In genomic region chr7:50303082-50303893, GRCh38 we compare ENCODE assay signal across 10 cellular contexts. TPM values are rescaled to one million over a fixed set of nuclear protein-coding genes. Genes with fewer than 3 reads are reported as not detected.
DNase-seq lines count a peak whose midpoint lies in the region; ATAC-seq and TF ChIP-seq lines count a peak whose summit lies in the region.
"Had no signal": no experiment of that assay in that cellular context is flagged by ENCODE, and none has a peak within 500 bp of the region (broad histone marks: within the 10 kb centered on the region; RNA-seq: fewer than 3 reads in every experiment).

No MANE protein-coding gene starts in this region.

- peaks cover 8% of the 10 kb centered on the region for H3K4me1 Mint-ChIP-seq in Calu3 (ENCODE audit: low read depth, unreplicated experiment)
- H3K4me1 Mint-ChIP-seq in nephron: no peaks in the 10 kb centered on the region

- TF ChIP-seq CTCF in Calu3 (IDR thresholded peaks at IDR 0.05; ENCODE audit: unreplicated experiment) (no peak), astrocyte of the cerebellum (IDR thresholded peaks at IDR 0.05; ENCODE audit: low read depth, low read length, missing control alignments) (no peak), nephron (IDR thresholded peaks at IDR 0.05; ENCODE audit: unreplicated experiment in 3 of 3) (no peak)

- peaks cover 92% of the 10 kb centered on the region for H3K27me3 Mint-ChIP-seq in Calu3 (ENCODE audit: unreplicated experiment)
- H3K27me3 Mint-ChIP-seq in nephron (ENCODE audit: low read depth): peaks cover 90% of the 10 kb centered on the region

- intact Hi-C loops in Calu3 (cut with micrococcal nuclease; ENCODE audit: unreplicated experiment): no loop called here

- H3K36me3 Mint-ChIP-seq in Calu3 (ENCODE audit: insufficient read depth, unreplicated experiment) (peaks cover 10% of the 10 kb centered on the region), nephron (ENCODE audit: low read depth) (no peaks in the 10 kb centered on the region)

- H3K9me3 Mint-ChIP-seq in Calu3 (ENCODE audit: low read depth, unreplicated experiment): no peaks in the 10 kb centered on the region
- peaks cover 3% of the 10 kb centered on the region for H3K9me3 Mint-ChIP-seq in nephron

- DNase-seq in Calu3 (no peak), astrocyte of the cerebellum (ENCODE audit: low read depth) (no peak), EL (no peak), HUDEP-2 (lab: John Stamatoyannopoulos, UW; ENCODE audit: unreplicated experiment in 76 of 76) (no peak)
- DNase-seq: NCI-H226 had no signal

- peak; percentile 1 for ATAC-seq in HG03103 (IDR thresholded peaks at IDR 0.05; ENCODE audit: low read depth, unreplicated experiment)
- ATAC-seq in HG02884 (IDR thresholded peaks at IDR 0.05; ENCODE audit: unreplicated experiment): no peak
- ATAC-seq in GM21381 (IDR thresholded peaks at IDR 0.05; ENCODE audit: unreplicated experiment): no peak
- ATAC-seq: sciatic nerve had no signal

- H3K27ac Mint-ChIP-seq in Calu3 (ENCODE audit: unreplicated experiment) (no peak overlapping the region), nephron (no peak overlapping the region)

- CTCF ChIA-PET in Calu3 (lab: Charles Lee): no interaction called here

- H3K4me3 ChIP-seq in astrocyte of the cerebellum (ENCODE audit: low read depth, low read length): peak overlapping the region; percentile 13

- in situ Hi-C loops in astrocyte of the cerebellum (cut with HindIII; ENCODE audit: low sequenced_read_pairs): no loop called here

- H3K4me3 Mint-ChIP-seq in Calu3 (ENCODE audit: low read depth, unreplicated experiment) (peak overlapping the region; percentile 38), nephron (peak overlapping the region; percentile 78 to 84 (median 79))

- BruUV-seq in Calu3 (replicated peaks; lab: Mats Ljungman, UMichigan): no TSS peak

RNA-seq across cellular contexts. Expression of gene IKZF1, which starts 1.2 kb away (rescaled TPM):
- total RNA-seq in Calu3 (2022): 0.24 and 0.28 TPM in 2 replicates
